10 cellular contexts compared by ENCODE assay signal in genomic region chr5:169577966-169578365, GRCh38. TPM values are rescaled to one million over a fixed set of nuclear protein-coding genes. Genes with fewer than 3 reads are reported as not detected.
DNase-seq lines count a peak whose midpoint lies in the region; ATAC-seq and TF ChIP-seq lines count a peak whose summit lies in the region.
"Had no signal": no experiment of that assay in that cellular context is flagged by ENCODE, and none has a peak within 500 bp of the region (broad histone marks: within the 10 kb centered on the region; RNA-seq: fewer than 3 reads in every experiment).

No MANE protein-coding gene starts in this region.

- H3K4me3 ChIP-seq in hepatocyte = no peak overlapping the region
- H3K4me3 ChIP-seq: ascending aorta had no signal

- no peaks in the 10 kb centered on the region for H4K20me1 ChIP-seq in hepatocyte (ENCODE audit: insufficient read depth, poor library complexity, severe bottlenecking)

- H3K9me2 ChIP-seq in hepatocyte (replicated peaks; ENCODE audit: insufficient read depth) = no peaks in the 10 kb centered on the region

- H2AFZ ChIP-seq in hepatocyte = no peak overlapping the region

- no peaks in the 10 kb centered on the region for H3K9me3 ChIP-seq in hepatocyte (ENCODE audit: low read depth)
- H3K9me3 ChIP-seq: ascending aorta had no signal

- no peak overlapping the region for H3K4me2 ChIP-seq in hepatocyte

- no peaks in the 10 kb centered on the region for H3K79me2 ChIP-seq in hepatocyte

- peaks cover 0 to 2% of the 10 kb centered on the region in 2 donors for H3K4me1 Mint-ChIP-seq in effector memory CD8-positive, alpha-beta T cell (ENCODE audit: low read depth in 2 of 2)

- 44% methylated on average over 1 of the region's 1 CpG for WGBS in hepatocyte (ENCODE audit: low lambda C conversion rate, missing lambda C conversion rate)

- in situ Hi-C loops in SK-MEL-5 (cut with HindIII; ENCODE audit: low pct_unique_long_range_greater_than_20kb, low sequenced_read_pairs) = no loop called here

- ATAC-seq in effector memory CD8-positive, alpha-beta T cell (replicated peaks) = no peak

- H3K27ac ChIP-seq in hepatocyte = no peak overlapping the region
- H3K27ac ChIP-seq: ascending aorta had no signal

- no peaks in the 10 kb centered on the region for H3K27me3 ChIP-seq in hepatocyte
- H3K27me3 ChIP-seq: ascending aorta had no signal

- H3K27me3 Mint-ChIP-seq in effector memory CD8-positive, alpha-beta T cell = peaks cover 31 to 44% of the 10 kb centered on the region in 2 donors

- H3K9me3 Mint-ChIP-seq in effector memory CD8-positive, alpha-beta T cell = no peaks in the 10 kb centered on the region

- H3K27ac Mint-ChIP-seq in effector memory CD8-positive, alpha-beta T cell = no peak overlapping the region

- TF ChIP-seq CTCF in GM20000 (IDR thresholded peaks at IDR 0.05; ENCODE audit: extremely low read depth, missing control alignments) (peak; percentile 9), hepatocyte (IDR thresholded peaks at IDR 0.05; ENCODE audit: poor library complexity) (peak; percentile 54)

- H3K4me1 ChIP-seq in hepatocyte (ENCODE audit: insufficient read depth) = peaks cover 15% of the 10 kb centered on the region
- H3K4me1 ChIP-seq: ascending aorta had no signal

- no peak overlapping the region for H3K4me3 Mint-ChIP-seq in effector memory CD8-positive, alpha-beta T cell

- H3K36me3 Mint-ChIP-seq in effector memory CD8-positive, alpha-beta T cell (ENCODE audit: insufficient read depth) = peaks cover 7% of the 10 kb centered on the region

- H3K36me3 ChIP-seq in hepatocyte (replicated peaks; ENCODE audit: insufficient read depth, low read depth) = no peaks in the 10 kb centered on the region
- H3K36me3 ChIP-seq: ascending aorta had no signal

- DNase-seq in AG20443 (ENCODE audit: low spot score) (peak; percentile 27), GM20000 (ENCODE audit: low spot score) (no peak), SK-MEL-5 (ENCODE audit: low read depth, low spot score) (peak; percentile 5), hepatocyte (ENCODE audit: low spot score) (peak; percentile 42), SIG-M5 (lab: John Stamatoyannopoulos, UW) (no peak), DMS153 treated with DMSO at 0.1 percent for 48 hours (lab: John Stamatoyannopoulos, UW; ENCODE audit: unreplicated experiment) (no peak)
- DNase-seq in effector memory CD8-positive, alpha-beta T cell = no peak
- no peak for DNase-seq in activated CD4-positive, alpha-beta T cell treated with anti-CD3 and anti-CD28 coated beads, Interleukin-2, amount 50 U/mL, for 4 hours
- DNase-seq: NCI-H2081 had no signal

RNA-seq across cellular contexts. Expression of gene SPDL1, which starts 5.6 kb away (rescaled TPM):
- total RNA-seq in SK-MEL-5 (2014; rRNA removed; shearing (Covaris generic)) = 13.3 and 29.7 TPM in 2 replicates
- polyA plus RNA-seq in SK-MEL-5 (2015; cell fraction: cytosol; rRNA removed) = 9.7 and 10.9 TPM in 2 replicates
- polyA plus RNA-seq in SK-MEL-5 (2015; cell fraction: nucleus; rRNA removed) = 82.4 and 148 TPM in 2 replicates
- total RNA-seq in hepatocyte = 16.7 and 27.3 TPM in 2 replicates
- polyA plus RNA-seq in hepatocyte = 17.9 and 18.4 TPM in 2 replicates

RNA-seq across cellular contexts. Expression of gene DOCK2, which starts 59.1 kb away (rescaled TPM):
- 0.48 TPM in 1 of 2 replicates, not detected in the other for total RNA-seq in SK-MEL-5 (2014; rRNA removed; shearing (Covaris generic))
- polyA plus RNA-seq in SK-MEL-5 (2015; cell fraction: cytosol; rRNA removed) = 0.21 TPM in 1 of 2 replicates, not detected in the other
- polyA plus RNA-seq in SK-MEL-5 (2015; cell fraction: nucleus; rRNA removed) = 0.20 TPM in 1 of 2 replicates, not detected in the other
- total RNA-seq in hepatocyte = 0.48 and 0.60 TPM in 2 replicates
- 0.62 TPM in 1 of 2 replicates, not detected in the other for polyA plus RNA-seq in hepatocyte

Comparison
In these comparisons a context has a peak if more than half of its experiments do, and no peak if none do; other contexts are left out.
1. DNase-seq: peak in AG20443 (single experiment), SK-MEL-5 (single experiment) and hepatocyte (single experiment); none in GM20000 (single experiment), effector memory CD8-positive, alpha-beta T cell (0 of 3), SIG-M5 (single experiment), activated CD4-positive, alpha-beta T cell treated with anti-CD3 and anti-CD28 coated beads, Interleukin-2, amount 50 U/mL, for 4 hours (0 of 2) and DMS153 treated with DMSO at 0.1 percent for 48 hours (single experiment).